In the genomic region with DNA sequence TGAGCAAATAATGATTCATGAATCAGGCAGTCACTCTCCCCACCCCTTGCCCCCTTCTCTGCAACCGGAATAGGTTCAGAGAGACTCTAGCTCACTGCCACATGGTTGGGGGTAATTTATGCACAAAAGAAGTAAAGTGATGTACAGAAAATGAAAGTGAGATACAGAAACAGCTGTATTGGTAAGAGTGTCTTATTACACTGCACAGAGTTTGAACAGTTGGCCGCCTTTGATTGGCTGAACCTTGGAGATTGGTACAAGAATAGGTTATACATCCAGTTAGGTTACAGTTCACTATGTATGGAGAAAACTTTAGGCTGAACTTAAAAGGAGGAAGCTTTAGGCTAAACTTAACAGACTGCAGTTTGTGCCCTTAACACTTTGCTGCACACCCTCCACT, we compare ENCODE assay signal across 23 cellular contexts. TPM values are rescaled to one million over a fixed set of nuclear protein-coding genes. Genes with fewer than 3 reads are reported as not detected.
DNase-seq lines count a peak whose midpoint lies in the region; ATAC-seq, FAIRE-seq and TF ChIP-seq lines count a peak whose summit lies in the region.
"Had no signal": no experiment of that assay in that cellular context is flagged by ENCODE, and none has a peak within 500 bp of the region (broad histone marks: within the 10 kb centered on the region; RNA-seq: fewer than 3 reads in every experiment).

No MANE protein-coding gene starts in this region.

- H4K20me1 ChIP-seq in GM12878 (ENCODE audit: control insufficient read depth, insufficient read depth) (no peaks in the 10 kb centered on the region), HepG2 (ENCODE audit: insufficient read depth, low read length) (no peaks in the 10 kb centered on the region)
- H4K20me1 ChIP-seq: BLaER1 treated with 17β-estradiol and CSF1 and Interleukin-3, amounts not matched to agents 10 nM and 100 nM had no signal

- TF ChIP-seq EP300 in GM12878 (IDR thresholded peaks at IDR 0.05; ENCODE audit: borderline replicate concordance in 1 of 2, control insufficient read depth in 1 of 2, low read depth in 2 of 2, low read length in 2 of 2) (no peak), HepG2 (IDR thresholded peaks at IDR 0.05; ENCODE audit: low read depth in 2 of 2, low read length in 2 of 2) (no peak), HepG2 (CRISPR knock-in tag; IDR thresholded peaks at IDR 0.05; ENCODE audit: borderline replicate concordance) (no peak)

- BruUV-seq in GM12878 (replicated peaks; lab: Mats Ljungman, UMichigan): no TSS peak
- no TSS peak for BruUV-seq in HepG2 (replicated peaks; lab: Mats Ljungman, UMichigan)

- H3K27ac Mint-ChIP-seq in activated naive CD4-positive, alpha-beta T cell treated with anti-CD3 and anti-CD28 coated beads for 36 hours: no peak overlapping the region
- H3K27ac Mint-ChIP-seq: B cell; CD8-positive, alpha-beta T cell; H9 had no signal

- 9% methylated on average over 2 of the region's 2 CpGs for WGBS in GM12878 (ENCODE audit: insufficient coverage, insufficient replicate concordance, low lambda C conversion rate, missing lambda C conversion rate)
- WGBS in HepG2 (ENCODE audit: low lambda C conversion rate): 10% methylated on average over 2 of the region's 2 CpGs

- SMC1A ChIA-PET in GM12878 (lab: Charles Lee; ENCODE audit: uncharacterized antibody, unreplicated experiment): no interaction called here

- H3K9me3 ChIP-seq in GM12878 (replicated peaks; ENCODE audit: control insufficient read depth, insufficient read depth, low read length): no peaks in the 10 kb centered on the region
- no peaks in the 10 kb centered on the region for H3K9me3 ChIP-seq in HepG2 (ENCODE audit: low read length)
- H3K9me3 ChIP-seq: A549; BLaER1 treated with 17β-estradiol and CSF1 and Interleukin-3, amounts not matched to agents 10 nM and 100 nM had no signal

- DNase-seq in NCI-H2171 treated with DMSO at 0.1 percent for 48 hours (lab: John Stamatoyannopoulos, UW) (peak; percentile 0), NCI-H2171 (lab: John Stamatoyannopoulos, UW) (no peak), OCI-M1 (lab: John Stamatoyannopoulos, UW) (peak; percentile 2), GM12878 (ENCODE audit: low read depth, low spot score) (no peak), HepG2 (ENCODE audit: low spot score) (no peak)
- DNase-seq in activated naive CD4-positive, alpha-beta T cell treated with anti-CD3 and anti-CD28 coated beads for 36 hours: no peak
- DNase-seq: Calu3; CD8-positive, alpha-beta T cell; DMS79 treated with DMSO at 0.1 percent for 48 hours; GF-D8; H9; IMR-90 had no signal

- ATAC-seq in GM18870 (IDR thresholded peaks at IDR 0.05; ENCODE audit: unreplicated experiment): peak; percentile 56
- peak; percentile 40 for ATAC-seq in GM12878
- no peak for ATAC-seq in HG03097 (IDR thresholded peaks at IDR 0.05; ENCODE audit: low FRiP score, unreplicated experiment)
- ATAC-seq in HepG2: no peak
- ATAC-seq: A549; CD8-positive, alpha-beta T cell; K562 had no signal

- intact Hi-C loops in GM12878 (cut with micrococcal nuclease; ENCODE audit: unreplicated experiment): no loop called here
- intact Hi-C loops in activated naive CD4-positive, alpha-beta T cell treated with anti-CD3 and anti-CD28 coated beads for 36 hours (cut with micrococcal nuclease): no loop called here
- intact Hi-C loops in HepG2 (cut with micrococcal nuclease; ENCODE audit: unreplicated experiment): no loop called here

- H3K27me3 Mint-ChIP-seq in activated naive CD4-positive, alpha-beta T cell treated with anti-CD3 and anti-CD28 coated beads for 36 hours (ENCODE audit: low read depth): no peaks in the 10 kb centered on the region

- TF ChIP-seq CTCF in GM12878 (IDR thresholded peaks at IDR 0.05 in 2 of 3, conservative IDR thresholded peaks at IDR 0.05 in 1 of 3; ENCODE audit: control insufficient read depth in 2 of 3, extremely low read depth in 1 of 3, insufficient read depth in 1 of 3, low read depth in 3 of 3, low read length in 3 of 3) (no peak), HepG2 (CRISPR knock-in tag; IDR thresholded peaks at IDR 0.05) (no peak)

- TF ChIP-seq POLR2A in GM12878 (IDR thresholded peaks at IDR 0.05; ENCODE audit: low read depth, low read length) (no peak), HepG2 (IDR thresholded peaks at IDR 0.05; ENCODE audit: insufficient read depth in 1 of 2, low read depth in 2 of 2, low read length in 2 of 2) (no peak)

- no peak overlapping the region for H3K9ac ChIP-seq in GM12878 (ENCODE audit: control insufficient read depth, insufficient read depth, low read length)
- H3K9ac ChIP-seq in HepG2 (ENCODE audit: insufficient read depth, low read depth, low read length): no peak overlapping the region
- H3K9ac ChIP-seq: BLaER1 treated with 17β-estradiol and CSF1 and Interleukin-3, amounts not matched to agents 10 nM and 100 nM had no signal

- no peak overlapping the region for H3K4me2 ChIP-seq in GM12878 (ENCODE audit: control insufficient read depth, insufficient read depth)
- no peak overlapping the region for H3K4me2 ChIP-seq in HepG2 (ENCODE audit: low read depth, low read length)
- H3K4me2 ChIP-seq: A549; BLaER1 treated with 17β-estradiol and CSF1 and Interleukin-3, amounts not matched to agents 10 nM and 100 nM had no signal

- in situ Hi-C loops in GM12878 (cut with MboI) (no loop called here), HepG2 (cut with HindIII; ENCODE audit: extremely low pct_ligation_motif_present, low pct_unique_long_range_greater_than_20kb) (no loop called here)

- RAD21 ChIA-PET in GM12878 (lab: Charles Lee; ENCODE audit: unreplicated experiment): no interaction called here

- H3K27me3 ChIP-seq in GM12878 (replicated peaks in 1 of 2; ENCODE audit: control insufficient read depth in 2 of 2, insufficient read depth in 2 of 2, low read length in 1 of 2) (no peaks in the 10 kb centered on the region), HepG2 (ENCODE audit: control insufficient read depth in 1 of 2, insufficient read depth in 2 of 2, low read length in 2 of 2) (no peaks in the 10 kb centered on the region)

- no peak overlapping the region for H2AFZ ChIP-seq in GM12878 (ENCODE audit: control insufficient read depth, low read depth, low read length)
- H2AFZ ChIP-seq in HepG2 (ENCODE audit: low read length): no peak overlapping the region

- no peaks in the 10 kb centered on the region for H3K36me3 Mint-ChIP-seq in activated naive CD4-positive, alpha-beta T cell treated with anti-CD3 and anti-CD28 coated beads for 36 hours (ENCODE audit: low read depth)
- H3K36me3 Mint-ChIP-seq: CD8-positive, alpha-beta T cell had no signal

- CTCF ChIA-PET in GM12878 (lab: Yijun Ruan, JAX) (interaction anchor here (0.5 kb wide), 1 partner anchor 186 kb away, joined by 5 read pairs; no protein-coding TSS in a partner anchor), HepG2 (lab: Yijun Ruan, JAX; ENCODE audit: low intra/inter-chr PET ratio, low total read pairs) (no interaction called here)
- CTCF ChIA-PET in activated naive CD4-positive, alpha-beta T cell treated with anti-CD3 and anti-CD28 coated beads for 36 hours (lab: Charles Lee): no interaction called here

- FAIRE-seq in GM12878 (lab: Jason Lieb, UNC): no peak
- no peak for FAIRE-seq in HepG2 (lab: Jason Lieb, UNC)
- FAIRE-seq: A549, GM12891, GM19239, H1, K562 had no signal

- POLR2A ChIA-PET in GM12878 (lab: Charles Lee) (interaction anchor here (0.6 kb wide), 1 partner anchor 55 kb away, joined by 9 read pairs; no protein-coding TSS in a partner anchor), HepG2 (lab: Yijun Ruan, JAX) (no interaction called here)

- no peaks in the 10 kb centered on the region for H3K4me1 Mint-ChIP-seq in activated naive CD4-positive, alpha-beta T cell treated with anti-CD3 and anti-CD28 coated beads for 36 hours (ENCODE audit: low read depth)
- H3K4me1 Mint-ChIP-seq: B cell had no signal

- H3K4me1 ChIP-seq in GM12878 (ENCODE audit: control insufficient read depth, insufficient read depth, low read length): no peaks in the 10 kb centered on the region
- H3K4me1 ChIP-seq in HepG2 (ENCODE audit: insufficient read depth, low read length): no peaks in the 10 kb centered on the region
- H3K4me1 ChIP-seq: A549; BLaER1 treated with 17β-estradiol and CSF1 and Interleukin-3, amounts not matched to agents 10 nM and 100 nM had no signal

- TF ChIP-seq RAD21 in GM12878 (IDR thresholded peaks at IDR 0.05; ENCODE audit: insufficient read depth, low read depth, low read length) (no peak), HepG2 (CRISPR knock-in tag; IDR thresholded peaks at IDR 0.05) (no peak)

- H3K4me3 ChIP-seq in GM12878: no peak overlapping the region
- H3K4me3 ChIP-seq in HepG2 (replicated peaks in 1 of 3; ENCODE audit: insufficient read depth in 1 of 3, low read depth in 2 of 3, low read length in 3 of 3): no peak overlapping the region
- H3K4me3 ChIP-seq: A549; BLaER1 treated with 17β-estradiol and CSF1 and Interleukin-3, amounts not matched to agents 10 nM and 100 nM; K562 had no signal

- no peaks in the 10 kb centered on the region for H3K9me3 Mint-ChIP-seq in activated naive CD4-positive, alpha-beta T cell treated with anti-CD3 and anti-CD28 coated beads for 36 hours
- H3K9me3 Mint-ChIP-seq: CD8-positive, alpha-beta T cell; H9 had no signal

- no peak overlapping the region for H3K4me3 Mint-ChIP-seq in activated naive CD4-positive, alpha-beta T cell treated with anti-CD3 and anti-CD28 coated beads for 36 hours
- H3K4me3 Mint-ChIP-seq: B cell; CD8-positive, alpha-beta T cell; H9 had no signal

- H3K36me3 ChIP-seq in GM12878 (ENCODE audit: control insufficient read depth in 2 of 2, insufficient read depth in 2 of 2, low read length in 1 of 2): no peaks in the 10 kb centered on the region
- no peaks in the 10 kb centered on the region for H3K36me3 ChIP-seq in HepG2 (replicated peaks in 1 of 2; ENCODE audit: control insufficient read depth in 1 of 2, insufficient read depth in 2 of 2, low read length in 2 of 2)
- H3K36me3 ChIP-seq: BLaER1 treated with 17β-estradiol and CSF1 and Interleukin-3, amounts not matched to agents 10 nM and 100 nM had no signal

- H3K27ac ChIP-seq in GM12878 (ENCODE audit: control insufficient read depth, insufficient read depth): no peak overlapping the region
- H3K27ac ChIP-seq in HepG2 (ENCODE audit: extremely low read length, insufficient read depth, low read length): no peak overlapping the region
- H3K27ac ChIP-seq: 22Rv1; A549; BLaER1 treated with 17β-estradiol and CSF1 and Interleukin-3, amounts not matched to agents 10 nM and 100 nM; HL-60 had no signal

- H3K79me2 ChIP-seq in GM12878 (ENCODE audit: control insufficient read depth, insufficient read depth, low read length): no peaks in the 10 kb centered on the region
- H3K79me2 ChIP-seq in HepG2 (ENCODE audit: insufficient read depth, low read length): no peaks in the 10 kb centered on the region

RNA-seq across cellular contexts. Expression of a gene that starts 34.6 kb away (rescaled TPM):
- 69.2 and 73.5 TPM in 2 replicates for total RNA-seq in GM12878 (2013; cell fraction: nucleolus; rRNA removed)
- total RNA-seq in GM12878 (2014; rRNA removed) (11.2 and 12.8 TPM in 2 replicates), GM12878 (2014; rRNA removed; fragmentation: Illumina TruSeq; extraction: Trizol) (16.6 and 18.3 TPM in 2 replicates), GM12878 (2021) (10.3 and 10.8 TPM in 2 replicates), HepG2 (2016; rRNA removed; fragmentation: Illumina TruSeq; extraction: Trizol) (8.3 and 8.5 TPM in 2 replicates)
- polyA plus RNA-seq in GM12878 (2011; ENCODE audit: low read depth): 1.7 TPM
- polyA plus RNA-seq in GM12878 (2011; rRNA removed) (5.5 and 8.1 TPM in 2 replicates), GM12878 (2014; fragmentation: Illumina TruSeq; extraction: Trizol) (8.1 and 11.2 TPM in 2 replicates), GM12878 (2014; fragmentation: Nextera tagmentation; extraction: Ambion mirVana) (1 to 10 TPM; 2.2 to 2.5 TPM), GM12878 (2014; rRNA removed) (4.0 and 4.4 TPM in 2 replicates), GM12878 (2016; fragmentation: Nextera tagmentation; extraction: Ambion mirVana) (10 to 100 TPM in 1 of 2 experiments, 1 to 10 TPM in 1; 9.4 to 10.4 TPM), HepG2 (2011; rRNA removed) (1.7 and 2.1 TPM in 2 replicates)
- polyA plus RNA-seq in GM12878 (2011; cell fraction: cytosol; rRNA removed): 1.8 and 1.9 TPM in 2 replicates
- polyA plus RNA-seq in GM12878 (2011; cell fraction: nucleus; rRNA removed): 3.6 and 4.4 TPM in 2 replicates
- polyA plus RNA-seq in GM12878 (2012): 2.7 and 4.3 TPM in 2 replicates
- 12.6 and 13.8 TPM in 2 replicates for polyA minus RNA-seq in GM12878 (2011; rRNA and poly(A)+ RNA removed)
- polyA minus RNA-seq in GM12878 (2011; cell fraction: cytosol; rRNA and poly(A)+ RNA removed): 3.3 and 3.6 TPM in 2 replicates
- polyA minus RNA-seq in GM12878 (2011; cell fraction: nucleus; rRNA and poly(A)+ RNA removed): 18.6 and 32.6 TPM in 2 replicates
- total RNA-seq in activated naive CD4-positive, alpha-beta T cell treated with anti-CD3 and anti-CD28 coated beads for 36 hours: 1 to 10 TPM; 9.3 to 9.4 TPM
- total RNA-seq in HepG2 (2016; cell fraction: cytosol; rRNA removed; fragmentation: Illumina TruSeq; extraction: Trizol; ENCODE audit: low read depth): 1.6 and 1.8 TPM in 2 replicates
- 8.0 and 8.7 TPM in 2 replicates for total RNA-seq in HepG2 (2016; cell fraction: insoluble cytoplasmic fraction; rRNA removed; fragmentation: Illumina TruSeq; extraction: Trizol)
- 2.4 and 2.6 TPM in 2 replicates for total RNA-seq in HepG2 (2016; cell fraction: membrane; rRNA removed; fragmentation: Illumina TruSeq; extraction: Trizol)
- total RNA-seq in HepG2 (2016; cell fraction: nucleus; rRNA removed; fragmentation: Illumina TruSeq; extraction: Trizol): 16.7 and 18.6 TPM in 2 replicates
- polyA plus RNA-seq in HepG2 (2011; cell fraction: cytosol; rRNA removed): 0.75 and 1.3 TPM in 2 replicates
- polyA plus RNA-seq in HepG2 (2011; cell fraction: nucleus; rRNA removed): 1.2 and 1.4 TPM in 2 replicates
- polyA plus RNA-seq in HepG2 (2012): 3.1 and 3.5 TPM in 2 replicates
- polyA plus RNA-seq in HepG2 (2016; cell fraction: cytosol; fragmentation: Illumina TruSeq; extraction: Trizol; ENCODE audit: low read depth): 0.36 and 0.41 TPM in 2 replicates
- 5.5 TPM in 2 replicates for polyA plus RNA-seq in HepG2 (2016; cell fraction: insoluble cytoplasmic fraction; fragmentation: Illumina TruSeq; extraction: Trizol; ENCODE audit: low read depth)
- 0.60 and 0.92 TPM in 2 replicates for polyA plus RNA-seq in HepG2 (2016; cell fraction: membrane; fragmentation: Illumina TruSeq; extraction: Trizol; ENCODE audit: low read depth)
- polyA plus RNA-seq in HepG2 (2016; cell fraction: nucleus; fragmentation: Illumina TruSeq; extraction: Trizol; ENCODE audit: insufficient read depth, low read depth): 3.5 and 3.8 TPM in 2 replicates
- polyA minus RNA-seq in HepG2 (2011; rRNA and poly(A)+ RNA removed; ENCODE audit: low replicate concordance): 4.9 and 13.4 TPM in 2 replicates
- polyA minus RNA-seq in HepG2 (2011; cell fraction: cytosol; rRNA and poly(A)+ RNA removed): 3.9 and 5.2 TPM in 2 replicates
- 30.6 and 33.7 TPM in 2 replicates for polyA minus RNA-seq in HepG2 (2011; cell fraction: nucleus; rRNA and poly(A)+ RNA removed)

Comparison
In these comparisons a context has a peak if more than half of its experiments do, and no peak if none do; other contexts are left out.
1. DNase-seq: peak in NCI-H2171 treated with DMSO at 0.1 percent for 48 hours (single experiment) and OCI-M1 (single experiment); none in NCI-H2171 (single experiment), GM12878 (single experiment), activated naive CD4-positive, alpha-beta T cell treated with anti-CD3 and anti-CD28 coated beads for 36 hours (single experiment) and HepG2 (single experiment).
2. ATAC-seq: peak in GM18870 (single experiment) and GM12878 (single experiment); none in HG03097 (single experiment) and HepG2 (single experiment).